1 cellular context compared by ENCODE assay signal in genomic region chr6:34145161-34146020, GRCh38.
TF ChIP-seq lines count a peak whose summit lies in the region.

No MANE protein-coding gene starts in this region.

TF ChIP-seq in SK-N-SH, 30 proteins besides CTCF, POLR2A, EP300 and RAD21 (continued from another document):
- no peak for TF ChIP-seq REST (IDR thresholded peaks at IDR 0.05; ENCODE audit: low read depth, low read length)
